In the genomic region with DNA sequence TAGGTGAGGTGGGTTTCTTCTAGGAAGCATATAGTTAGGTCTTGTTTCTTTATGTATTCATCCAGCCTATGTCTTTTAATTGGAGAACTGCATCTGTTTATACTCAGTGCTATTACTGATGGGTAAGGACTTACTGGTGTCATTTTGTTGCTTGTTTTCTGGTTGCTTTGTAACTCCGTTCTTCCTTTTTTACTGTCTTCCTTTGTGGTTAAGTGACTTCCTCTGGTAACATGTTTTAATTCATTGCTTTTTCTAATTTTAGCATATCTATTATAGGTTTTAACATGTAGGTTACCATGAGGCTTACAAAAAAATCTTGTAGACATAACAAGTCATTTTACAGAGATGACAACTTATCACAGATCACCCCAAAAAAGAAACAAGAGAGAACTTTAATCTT, we compare ENCODE assay signal across 14 cellular contexts.
DNase-seq lines count a peak whose midpoint lies in the region; ATAC-seq, FAIRE-seq and TF ChIP-seq lines count a peak whose summit lies in the region.
"Had no signal": no experiment of that assay in that cellular context is flagged by ENCODE, and none has a peak within 500 bp of the region (broad histone marks: within the 10 kb centered on the region; RNA-seq: fewer than 3 reads in every experiment).

No MANE protein-coding gene starts in this region.

- TF ChIP-seq RAD21 in GM12878 (IDR thresholded peaks at IDR 0.05; ENCODE audit: insufficient read depth, low read depth, low read length) = no peak

- peak; percentile 41 for ATAC-seq in GM12878
- no peak for ATAC-seq in HG03280 (IDR thresholded peaks at IDR 0.05; ENCODE audit: unreplicated experiment)
- ATAC-seq in HG02970 (IDR thresholded peaks at IDR 0.05; ENCODE audit: low FRiP score, unreplicated experiment) = no peak

- H3K4me1 ChIP-seq in HUES48 (ENCODE audit: control insufficient read depth, insufficient read depth, low read length) (peaks cover 31% of the 10 kb centered on the region), GM12878 (ENCODE audit: control insufficient read depth, insufficient read depth, low read length) (no peaks in the 10 kb centered on the region), testis (no peaks in the 10 kb centered on the region), hepatocyte (ENCODE audit: insufficient read depth) (no peaks in the 10 kb centered on the region)
- H3K4me1 ChIP-seq: sigmoid colon had no signal

- H3K36me3 Mint-ChIP-seq in CD14-positive monocyte = peaks cover 0 to 4% of the 10 kb centered on the region in 2 donors

- 31% methylated on average over 1 of the region's 1 CpG for WGBS in GM12878 (ENCODE audit: insufficient coverage, insufficient replicate concordance, low lambda C conversion rate, missing lambda C conversion rate)
- WGBS in testis, 2 donors = 84 to 89% methylated on average over 1 of the region's 1 CpG
- 61% methylated on average over 1 of the region's 1 CpG for WGBS in hepatocyte (ENCODE audit: low lambda C conversion rate, missing lambda C conversion rate)

- DNase-seq in CD14-positive monocyte (ENCODE audit: low spot score) (no peak), OCI-M1 (lab: John Stamatoyannopoulos, UW) (peak; percentile 5), GM12878 (ENCODE audit: low read depth, low spot score) (no peak), testis (no peak), hepatocyte (ENCODE audit: low spot score) (no peak)
- DNase-seq: activated CD4-positive, alpha-beta T cell treated with anti-CD3 and anti-CD28 coated beads for 4 hours; activated naive CD4-positive, alpha-beta T cell; NCI-H1436; NCI-H526 treated with DMSO at 0.1 percent for 48 hours; sigmoid colon had no signal

- no peak overlapping the region for H2AFZ ChIP-seq in GM12878 (ENCODE audit: control insufficient read depth, low read depth, low read length)
- H2AFZ ChIP-seq in hepatocyte = no peak overlapping the region

- H3K79me2 ChIP-seq in GM12878 (ENCODE audit: control insufficient read depth, insufficient read depth, low read length) (no peaks in the 10 kb centered on the region), hepatocyte (no peaks in the 10 kb centered on the region)

- H3K9me2 ChIP-seq in hepatocyte (replicated peaks; ENCODE audit: insufficient read depth) = no peaks in the 10 kb centered on the region

- H4K20me1 ChIP-seq in GM12878 (ENCODE audit: control insufficient read depth, insufficient read depth) = no peaks in the 10 kb centered on the region
- no peaks in the 10 kb centered on the region for H4K20me1 ChIP-seq in hepatocyte (ENCODE audit: insufficient read depth, poor library complexity, severe bottlenecking)

- peaks cover 53% of the 10 kb centered on the region for H3K4me1 Mint-ChIP-seq in CD14-positive monocyte

- H3K27me3 Mint-ChIP-seq in CD14-positive monocyte (ENCODE audit: low read depth in 3 of 3) = peaks cover 0 to 1% (median 1%) of the 10 kb centered on the region in 3 donors

- no peak for TF ChIP-seq CTCF in CD14-positive monocyte (IDR thresholded peaks at IDR 0.05)
- TF ChIP-seq CTCF in GM12878 (IDR thresholded peaks at IDR 0.05 in 2 of 3, conservative IDR thresholded peaks at IDR 0.05 in 1 of 3; ENCODE audit: control insufficient read depth in 2 of 3, extremely low read depth in 1 of 3, insufficient read depth in 1 of 3, low read depth in 3 of 3, low read length in 3 of 3) = no peak
- TF ChIP-seq CTCF in testis (IDR thresholded peaks at IDR 0.05) = no peak
- TF ChIP-seq CTCF in hepatocyte (IDR thresholded peaks at IDR 0.05; ENCODE audit: poor library complexity) = no peak

- intact Hi-C loops in CD14-positive monocyte (cut with micrococcal nuclease) = no loop called here
- intact Hi-C loops in GM12878 (cut with micrococcal nuclease; ENCODE audit: unreplicated experiment) = no loop called here
- intact Hi-C loops in testis (cut with DNase I; ENCODE audit: low total_unique reads) = no loop called here

- H3K9me3 ChIP-seq in HUES48 (ENCODE audit: control insufficient read depth, insufficient read depth, low read length) = no peaks in the 10 kb centered on the region
- no peaks in the 10 kb centered on the region; the same call in 1 of the 3 replicates for H3K9me3 ChIP-seq in GM12878 (replicated peaks; ENCODE audit: control insufficient read depth, insufficient read depth, low read length)
- H3K9me3 ChIP-seq in testis = no peaks in the 10 kb centered on the region
- no peaks in the 10 kb centered on the region for H3K9me3 ChIP-seq in hepatocyte (ENCODE audit: low read depth)
- H3K9me3 ChIP-seq: sigmoid colon had no signal

- H3K27ac Mint-ChIP-seq in CD14-positive monocyte = peak overlapping the region in 2 of 7 donors; percentile 34 to 55

- no peak for TF ChIP-seq EP300 in GM12878 (IDR thresholded peaks at IDR 0.05; ENCODE audit: borderline replicate concordance in 1 of 2, control insufficient read depth in 1 of 2, low read depth in 2 of 2, low read length in 2 of 2)

- no peak overlapping the region; the same call in 1 of the 2 replicates for H3K9ac ChIP-seq in HUES48 (ENCODE audit: low read depth, low read length)
- H3K9ac ChIP-seq in GM12878 (ENCODE audit: control insufficient read depth, insufficient read depth, low read length) = no peak overlapping the region

- no TSS peak for BruUV-seq in GM12878 (replicated peaks; lab: Mats Ljungman, UMichigan)

- FAIRE-seq in GM12878 (lab: Jason Lieb, UNC) = no peak
- FAIRE-seq: G401.6 had no signal

- H3K27me3 ChIP-seq in HUES48 (ENCODE audit: control insufficient read depth, insufficient read depth, low read length) (no peaks in the 10 kb centered on the region), GM12878 (replicated peaks in 1 of 2; ENCODE audit: control insufficient read depth in 2 of 2, insufficient read depth in 2 of 2, low read length in 1 of 2) (no peaks in the 10 kb centered on the region), testis (no peaks in the 10 kb centered on the region), hepatocyte (no peaks in the 10 kb centered on the region)
- H3K27me3 ChIP-seq: sigmoid colon had no signal

- RAD21 ChIA-PET in GM12878 (lab: Charles Lee; ENCODE audit: unreplicated experiment) = no interaction called here

- TF ChIP-seq POLR2A in GM12878 (IDR thresholded peaks at IDR 0.05; ENCODE audit: low read depth, low read length) (no peak), testis (IDR thresholded peaks at IDR 0.05) (no peak)

- peak overlapping the region; percentile 52 for H3K27ac ChIP-seq in HUES48 (ENCODE audit: low read depth, low read length)
- H3K27ac ChIP-seq in GM12878 (ENCODE audit: control insufficient read depth, insufficient read depth) = no peak overlapping the region
- no peak overlapping the region for H3K27ac ChIP-seq in testis
- H3K27ac ChIP-seq in hepatocyte = no peak overlapping the region
- H3K27ac ChIP-seq: sigmoid colon had no signal

- H3K4me3 Mint-ChIP-seq in CD14-positive monocyte = peak overlapping the region; percentile 4 to 65

- SMC1A ChIA-PET in GM12878 (lab: Charles Lee; ENCODE audit: uncharacterized antibody, unreplicated experiment) = no interaction called here

- in situ Hi-C loops in GM12878 (cut with MboI) = no loop called here

- H3K4me2 ChIP-seq in GM12878 (ENCODE audit: control insufficient read depth, insufficient read depth) = no peak overlapping the region
- H3K4me2 ChIP-seq in hepatocyte = no peak overlapping the region

- H3K36me3 ChIP-seq in HUES48 (ENCODE audit: control insufficient read depth, insufficient read depth, low read length) (no peaks in the 10 kb centered on the region), GM12878 (ENCODE audit: control insufficient read depth in 2 of 2, insufficient read depth in 2 of 2, low read length in 1 of 2) (no peaks in the 10 kb centered on the region), testis (ENCODE audit: low read depth, missing control alignments) (no peaks in the 10 kb centered on the region), hepatocyte (replicated peaks; ENCODE audit: insufficient read depth, low read depth) (no peaks in the 10 kb centered on the region)
- H3K36me3 ChIP-seq: sigmoid colon had no signal

- CTCF ChIA-PET in GM12878 (lab: Yijun Ruan, JAX) = no interaction called here

- POLR2A ChIA-PET in GM12878 (lab: Charles Lee) = no interaction called here

- H3K9me3 Mint-ChIP-seq in CD14-positive monocyte = peaks cover 0 to 3% (median 0%) of the 10 kb centered on the region in 7 donors

- H3K4me3 ChIP-seq in HUES48 (ENCODE audit: low read depth, low read length) (0 out of 2 replicates have a peak overlapping the region, but pooled peaks have one; percentile 17), GM12878 (no peak overlapping the region), testis (no peak overlapping the region), hepatocyte (no peak overlapping the region)
- H3K4me3 ChIP-seq: sigmoid colon had no signal

TF ChIP-seq in GM12878, 131 proteins besides CTCF, POLR2A, EP300 and RAD21:
- TF ChIP-seq, protein P1, sequence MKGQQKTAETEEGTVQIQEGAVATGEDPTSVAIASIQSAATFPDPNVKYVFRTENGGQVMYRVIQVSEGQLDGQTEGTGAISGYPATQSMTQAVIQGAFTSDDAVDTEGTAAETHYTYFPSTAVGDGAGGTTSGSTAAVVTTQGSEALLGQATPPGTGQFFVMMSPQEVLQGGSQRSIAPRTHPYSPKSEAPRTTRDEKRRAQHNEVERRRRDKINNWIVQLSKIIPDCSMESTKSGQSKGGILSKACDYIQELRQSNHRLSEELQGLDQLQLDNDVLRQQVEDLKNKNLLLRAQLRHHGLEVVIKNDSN (IDR thresholded peaks at IDR 0.05; ENCODE audit: borderline replicate concordance, extremely low read length, insufficient read depth, low read depth, low read length) = no peak
- TF ChIP-seq NFIC (IDR thresholded peaks at IDR 0.05; ENCODE audit: low read depth, low read length) (0 out of 2 replicates have a peak, but pooled peaks have one; percentile 34), ESRRA (IDR thresholded peaks at IDR 0.05; ENCODE audit: low read length) (no peak), NFXL1 (IDR thresholded peaks at IDR 0.05; ENCODE audit: borderline replicate concordance) (no peak), ETV6 (conservative IDR thresholded peaks at IDR 0.05 in 1 of 2, IDR thresholded peaks at IDR 0.05 in 1 of 2; ENCODE audit: borderline replicate concordance in 1 of 2, low read depth in 1 of 2) (peak in 1 of 2 experiments; percentile 42; a peak in 1 of 4 replicates), RUNX3 (IDR thresholded peaks at IDR 0.05; ENCODE audit: low read length) (peak; percentile 77)
- TF ChIP-seq, protein P2, sequence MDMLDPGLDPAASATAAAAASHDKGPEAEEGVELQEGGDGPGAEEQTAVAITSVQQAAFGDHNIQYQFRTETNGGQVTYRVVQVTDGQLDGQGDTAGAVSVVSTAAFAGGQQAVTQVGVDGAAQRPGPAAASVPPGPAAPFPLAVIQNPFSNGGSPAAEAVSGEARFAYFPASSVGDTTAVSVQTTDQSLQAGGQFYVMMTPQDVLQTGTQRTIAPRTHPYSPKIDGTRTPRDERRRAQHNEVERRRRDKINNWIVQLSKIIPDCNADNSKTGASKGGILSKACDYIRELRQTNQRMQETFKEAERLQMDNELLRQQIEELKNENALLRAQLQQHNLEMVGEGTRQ (IDR thresholded peaks at IDR 0.05; ENCODE audit: borderline replicate concordance, low read depth, low read length) = no peak
